ENCODE assay signal across 10 cellular contexts in the genomic region with DNA sequence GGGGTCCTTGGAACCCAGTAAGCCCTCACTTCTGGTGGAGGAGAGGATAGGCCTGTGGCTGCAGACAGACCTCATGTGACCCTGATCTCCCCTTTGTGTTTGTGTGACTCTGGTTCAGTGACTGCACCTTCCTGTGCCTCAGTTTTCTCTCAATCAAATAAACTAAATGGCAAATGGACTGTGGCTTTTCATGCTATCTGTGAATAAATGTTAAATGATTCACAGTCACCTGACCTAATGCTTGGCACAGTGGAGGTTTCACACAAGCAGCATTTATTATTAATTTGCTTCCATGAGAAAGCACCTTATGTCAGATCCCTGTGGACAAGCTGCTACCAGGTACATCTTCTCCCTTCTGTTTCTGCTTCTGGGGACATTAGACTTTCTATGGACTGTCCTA. TPM values are rescaled to one million over a fixed set of nuclear protein-coding genes. Genes with fewer than 3 reads are reported as not detected.
A peak's percentile ranks its signal among the peaks of the same experiment; 100 is the strongest.
DNase-seq lines count a peak whose midpoint lies in the region; FAIRE-seq and TF ChIP-seq lines count a peak whose summit lies in the region.
"Not testable (repeated sequence)": the region's sequence is repeated elsewhere in the genome, so short reads cannot be mapped to it uniquely, and the experiment has no call there.
"Had no signal": no experiment of that assay in that cellular context is flagged by ENCODE, and none has a peak within 500 bp of the region (broad histone marks: within the 10 kb centered on the region; RNA-seq: fewer than 3 reads in every experiment).

No MANE protein-coding gene starts in this region.

- peaks cover 69% of the 10 kb centered on the region for H3K4me1 Mint-ChIP-seq in Calu3 (ENCODE audit: low read depth, unreplicated experiment)
- H3K4me1 Mint-ChIP-seq in HFFc6 (ENCODE audit: low read depth), result peaks cover 73% of the 10 kb centered on the region

- H4K20me1 ChIP-seq in osteoblast (ENCODE audit: insufficient read depth, low read length), result not testable (repeated sequence)

- H3K9me3 Mint-ChIP-seq in Calu3 (ENCODE audit: low read depth, unreplicated experiment), result not testable (repeated sequence)
- peaks cover 23% of the 10 kb centered on the region for H3K9me3 Mint-ChIP-seq in HFFc6

- H3K36me3 Mint-ChIP-seq in Calu3 (ENCODE audit: insufficient read depth, unreplicated experiment) (peaks cover 21% of the 10 kb centered on the region), HFFc6 (ENCODE audit: low read depth) (peaks cover 37% of the 10 kb centered on the region)

- H3K4me2 ChIP-seq in osteoblast (ENCODE audit: insufficient read depth, low read length), result not testable (repeated sequence)

- not testable (repeated sequence) for H3K27me3 ChIP-seq in osteoblast (ENCODE audit: insufficient read depth, low read length)

- not testable (repeated sequence) for H3K79me2 ChIP-seq in osteoblast (ENCODE audit: insufficient read depth, low read length)

- peaks cover 21% of the 10 kb centered on the region for H3K4me1 ChIP-seq in osteoblast (ENCODE audit: insufficient read depth, low read length)

- not testable (repeated sequence) for H3K36me3 ChIP-seq in osteoblast (ENCODE audit: insufficient read depth, low read length)

- BruUV-seq in Calu3 (replicated peaks; lab: Mats Ljungman, UMichigan), result not testable (repeated sequence)

- FAIRE-seq in RCC 7860 (lab: Jason Lieb, UNC), result peak; percentile 79

- H3K4me3 Mint-ChIP-seq in Calu3 (ENCODE audit: low read depth, unreplicated experiment) (peak overlapping the region; percentile 59), HFFc6 (peak overlapping the region; percentile 65)

- not testable (repeated sequence) for H3K27me3 Mint-ChIP-seq in Calu3 (ENCODE audit: unreplicated experiment); HFFc6 (ENCODE audit: insufficient read depth)

- H3K27ac Mint-ChIP-seq in Calu3 (ENCODE audit: unreplicated experiment) (peak overlapping the region; percentile 100), HFFc6 (peak overlapping the region; percentile 99)

- not testable (repeated sequence) for H2AFZ ChIP-seq in osteoblast (ENCODE audit: low read length)

- intact Hi-C loops in Calu3 (cut with micrococcal nuclease; ENCODE audit: unreplicated experiment), result loop anchor here (10.0 kb wide), 1 partner anchor 52 kb away; no protein-coding TSS in a partner anchor

- TF ChIP-seq CTCF in Calu3 (IDR thresholded peaks at IDR 0.05; ENCODE audit: unreplicated experiment); HFFc6 (IDR thresholded peaks at IDR 0.05); fibroblast of the aortic adventitia (IDR thresholded peaks at IDR 0.05; ENCODE audit: insufficient read depth, low read length); osteoblast (IDR thresholded peaks at IDR 0.05; ENCODE audit: extremely low read depth, low read depth, low read length): not testable (repeated sequence)

- DNase-seq in A172 (ENCODE audit: low spot score), result peak; percentile 38
- DNase-seq in Calu3, HFFc6: not testable (repeated sequence)
- DNase-seq in RCC 7860 (ENCODE audit: low spot score), result peak; percentile 42
- peak; percentile 20 for DNase-seq in astrocyte of the hippocampus (ENCODE audit: low read depth, low spot score)
- peak; percentile 23 for DNase-seq in dermis blood vessel endothelial cell
- DNase-seq in fibroblast of the aortic adventitia (ENCODE audit: low read depth), result peak; percentile 27
- peak; percentile 2 for DNase-seq in osteoblast (ENCODE audit: insufficient read length, low spot score, missing footprints)

- not testable (repeated sequence) for H3K4me3 ChIP-seq in fibroblast of the aortic adventitia (ENCODE audit: low read depth, low read length); osteoblast (ENCODE audit: insufficient read depth, low read length)

- CTCF ChIA-PET in Calu3 (lab: Charles Lee), result interaction anchor here (0.9 kb wide), 1 partner anchor 159 kb away, joined by 5 read pairs; no protein-coding TSS in a partner anchor

- peak overlapping the region; percentile 45 for H3K27ac ChIP-seq in osteoblast (ENCODE audit: low read depth, low read length)

- not testable (repeated sequence) for H3K9me3 ChIP-seq in osteoblast (ENCODE audit: low read depth, low read length)

RNA-seq across cellular contexts. Expression of a gene that starts 2.6 kb away (rescaled TPM):
- total RNA-seq in A172 (2014; rRNA removed; shearing (Covaris generic)), result 2.1 and 3.6 TPM in 2 replicates
- total RNA-seq in Calu3 (2022), result 0.17 TPM in 1 of 2 replicates, not detected in the other
- under 1 TPM in 1 of 6 experiments, not detected in 5; 0.15 TPM for total RNA-seq in HFFc6 (2021; fragmentation: NEBNext Ultra II Directional; extraction: Animal tissue kit (Norgen Biotek cat#: 25700))
- total RNA-seq in dermis blood vessel endothelial cell, result 0.19 TPM in 1 of 2 replicates, not detected in the other
- total RNA-seq in fibroblast of the aortic adventitia (ENCODE audit: low replicate concordance), result 0.27 TPM in 1 of 2 replicates, not detected in the other
- total RNA-seq in osteoblast, result not detected in 2 replicates
- total RNA-seq: H9, Right ventricle myocardium inferior had no signal
